15 cellular contexts compared by ENCODE assay signal in genomic region chr2:47065343-47065742, GRCh38.
A peak's percentile ranks its signal among the peaks of the same experiment; 100 is the strongest.
DNase-seq lines count a peak whose midpoint lies in the region; ATAC-seq, FAIRE-seq and TF ChIP-seq lines count a peak whose summit lies in the region.
"Had no signal": no experiment of that assay in that cellular context is flagged by ENCODE, and none has a peak within 500 bp of the region (broad histone marks: within the 10 kb centered on the region; RNA-seq: fewer than 3 reads in every experiment).

No MANE protein-coding gene starts in this region.

- H3K4me2 ChIP-seq in endothelial cell of umbilical vein (ENCODE audit: insufficient read depth, low read length) (no peak overlapping the region), osteoblast (ENCODE audit: insufficient read depth, low read length) (peak overlapping the region; percentile 21)
- H3K4me2 ChIP-seq: KMS-11 had no signal

- H3K27me3 ChIP-seq in left ventricle myocardium inferior (ENCODE audit: low read depth) (no peaks in the 10 kb centered on the region), endothelial cell of umbilical vein (ENCODE audit: control insufficient read depth in 2 of 2, insufficient read depth in 2 of 2, low read length in 2 of 2) (no peaks in the 10 kb centered on the region), osteoblast (ENCODE audit: insufficient read depth, low read length) (no peaks in the 10 kb centered on the region)
- H3K27me3 ChIP-seq: suprapubic skin had no signal

- no peak for TF ChIP-seq POLR2A in endothelial cell of umbilical vein (IDR thresholded peaks at IDR 0.05; ENCODE audit: low read depth, low read length)

- peaks cover 7% of the 10 kb centered on the region for H3K36me3 ChIP-seq in left ventricle myocardium inferior
- H3K36me3 ChIP-seq in endothelial cell of umbilical vein (ENCODE audit: control insufficient read depth in 2 of 2, extremely low read depth in 1 of 2, insufficient read depth in 2 of 2, low read length in 2 of 2), result no peaks in the 10 kb centered on the region
- peaks cover 43% of the 10 kb centered on the region for H3K36me3 ChIP-seq in osteoblast (ENCODE audit: insufficient read depth, low read length)

- peaks cover 92% of the 10 kb centered on the region for H3K4me1 ChIP-seq in left ventricle myocardium inferior
- H3K4me1 ChIP-seq in endothelial cell of umbilical vein (ENCODE audit: control insufficient read depth, extremely low read depth, insufficient read depth, low read length), result peaks cover 31% of the 10 kb centered on the region
- peaks cover 60% of the 10 kb centered on the region for H3K4me1 ChIP-seq in osteoblast (ENCODE audit: insufficient read depth, low read length)

- H2AFZ ChIP-seq in endothelial cell of umbilical vein (ENCODE audit: low read depth, low read length), result no peak overlapping the region
- H2AFZ ChIP-seq in osteoblast (ENCODE audit: low read length), result no peak overlapping the region

- POLR2A ChIA-PET in endothelial cell of umbilical vein (lab: Charles Lee), result interaction anchor here (0.6 kb wide), 1 partner anchor 84 kb away, joined by 4 read pairs; no protein-coding TSS in a partner anchor

- H3K9ac ChIP-seq in endothelial cell of umbilical vein (replicated peaks; ENCODE audit: extremely low read depth, insufficient read depth, low read length), result no peak overlapping the region
- H3K9ac ChIP-seq: KMS-11 had no signal

- ATAC-seq in Right ventricle myocardium superior (ENCODE audit: poor library complexity), result no peak

- TF ChIP-seq CTCF in left ventricle myocardium inferior (IDR thresholded peaks at IDR 0.05; ENCODE audit: borderline replicate concordance), result no peak
- TF ChIP-seq CTCF in endothelial cell of umbilical vein (IDR thresholded peaks at IDR 0.05; ENCODE audit: extremely low read depth in 1 of 2, insufficient read depth in 1 of 2, low read depth in 1 of 2, low read length in 2 of 2), result no peak
- no peak for TF ChIP-seq CTCF in osteoblast (IDR thresholded peaks at IDR 0.05; ENCODE audit: extremely low read depth, low read depth, low read length)

- H3K9me3 ChIP-seq in left ventricle myocardium inferior (replicated peaks), result no peaks in the 10 kb centered on the region
- no peaks in the 10 kb centered on the region for H3K9me3 ChIP-seq in endothelial cell of umbilical vein (replicated peaks; ENCODE audit: control insufficient read depth, insufficient read depth, low read length)
- H3K9me3 ChIP-seq in osteoblast (ENCODE audit: low read depth, low read length), result no peaks in the 10 kb centered on the region
- H3K9me3 ChIP-seq: suprapubic skin had no signal

- H3K79me2 ChIP-seq in endothelial cell of umbilical vein (ENCODE audit: control insufficient read depth, insufficient read depth, low read length) (no peaks in the 10 kb centered on the region), osteoblast (ENCODE audit: insufficient read depth, low read length) (peaks cover 11% of the 10 kb centered on the region)

- no TSS peak for BruUV-seq in endothelial cell of umbilical vein (replicated peaks; lab: Mats Ljungman, UMichigan)

- intact Hi-C loops in left ventricle myocardium inferior (cut with micrococcal nuclease) (no loop called here), Right ventricle myocardium superior (cut with DNase I) (no loop called here), endothelial cell of umbilical vein (cut with micrococcal nuclease) (no loop called here)

- CTCF ChIA-PET in endothelial cell of umbilical vein (lab: Charles Lee), result interaction anchor here (0.9 to 1.7 kb wide), 9 partner anchors 12 to 258 kb away, joined by 3 to 13 read pairs (median 5); no protein-coding TSS in a partner anchor

- dilution Hi-C loops in endothelial cell of umbilical vein (cut with MboI; ENCODE audit: extremely low pct_ligation_motif_present, low sequenced_read_pairs), result no loop called here

- H4K20me1 ChIP-seq in endothelial cell of umbilical vein (replicated peaks; ENCODE audit: control insufficient read depth, extremely low read depth, insufficient read depth, low read length), result no peaks in the 10 kb centered on the region
- no peaks in the 10 kb centered on the region for H4K20me1 ChIP-seq in osteoblast (ENCODE audit: insufficient read depth, low read length)

- DNase-seq in left ventricle myocardium inferior (no peak), Right ventricle myocardium superior (no peak), endothelial cell of umbilical vein (ENCODE audit: low read depth, low spot score) (no peak), osteoblast (ENCODE audit: insufficient read length, low spot score, missing footprints) (no peak), activated T-cell treated with anti-CD3 and anti-CD28 coated beads for 4 hours (no peak), SK-N-DZ (ENCODE audit: low spot score) (no peak)
- DNase-seq in activated effector memory CD4-positive, alpha-beta T cell treated with anti-CD3 and anti-CD28 coated beads, Interleukin-2, amount 50 U/mL, for 16 hours, result no peak
- DNase-seq in activated CD8-positive, alpha-beta memory T cell treated with anti-CD3 and anti-CD28 coated beads, Interleukin-2, amount 50 U/mL, for 4 hours, result no peak
- DNase-seq: activated naive CD8-positive, alpha-beta T cell treated with anti-CD3 and anti-CD28 coated beads, Interleukin-2, amount 10 ng/mL, durations not matched to agents 7 days and 5 days; DMS79; NCI-H187 treated with DMSO at 0.1 percent for 48 hours; NCI-H82 had no signal

- H3K4me3 ChIP-seq in left ventricle myocardium inferior, result no peak overlapping the region
- no peak overlapping the region for H3K4me3 ChIP-seq in endothelial cell of umbilical vein (replicated peaks in 1 of 3; ENCODE audit: insufficient read depth in 1 of 3, low read depth in 1 of 3, low read length in 3 of 3)
- H3K4me3 ChIP-seq in osteoblast (ENCODE audit: insufficient read depth, low read length), result no peak overlapping the region
- H3K4me3 ChIP-seq: suprapubic skin had no signal

- H3K9me1 ChIP-seq in endothelial cell of umbilical vein (replicated peaks; ENCODE audit: control insufficient read depth, extremely low read depth, insufficient read depth, low read length), result no peaks in the 10 kb centered on the region

- FAIRE-seq in endothelial cell of umbilical vein (lab: Jason Lieb, UNC), result peak; percentile 55
- FAIRE-seq: colon had no signal

- peak overlapping the region; percentile 47 for H3K27ac ChIP-seq in left ventricle myocardium inferior (replicated peaks)
- H3K27ac ChIP-seq in endothelial cell of umbilical vein (ENCODE audit: insufficient read depth, low read depth, low read length), result no peak overlapping the region
- peak overlapping the region; percentile 98 for H3K27ac ChIP-seq in osteoblast (ENCODE audit: low read depth, low read length)
- H3K27ac ChIP-seq: KMS-11 had no signal

TF ChIP-seq in endothelial cell of umbilical vein, 7 proteins besides CTCF, POLR2A, EP300 and RAD21:
- TF ChIP-seq POLR2AphosphoS5 (IDR thresholded peaks at IDR 0.05; ENCODE audit: insufficient read depth, low read depth, low read length), result no peak
- no peak for TF ChIP-seq MYC (IDR thresholded peaks at IDR 0.05; ENCODE audit: low read depth, low read length)
- no peak for TF ChIP-seq FOS (IDR thresholded peaks at IDR 0.05; ENCODE audit: borderline replicate concordance, insufficient read depth, low read length)
- no peak for TF ChIP-seq GATA2 (IDR thresholded peaks at IDR 0.05; ENCODE audit: insufficient read depth, insufficient read length, low read depth, low read length)
- TF ChIP-seq JUN (IDR thresholded peaks at IDR 0.05; ENCODE audit: borderline replicate concordance, insufficient read depth, insufficient read length, low read depth), result no peak
- TF ChIP-seq MAX (IDR thresholded peaks at IDR 0.05; ENCODE audit: insufficient read depth, insufficient read length), result no peak
- TF ChIP-seq EZH2 (IDR thresholded peaks at IDR 0.05; ENCODE audit: borderline replicate concordance, low read depth, low read length, severe bottlenecking), result no peak
